ENCODE assay signal across 35 cellular contexts in the genomic region with DNA sequence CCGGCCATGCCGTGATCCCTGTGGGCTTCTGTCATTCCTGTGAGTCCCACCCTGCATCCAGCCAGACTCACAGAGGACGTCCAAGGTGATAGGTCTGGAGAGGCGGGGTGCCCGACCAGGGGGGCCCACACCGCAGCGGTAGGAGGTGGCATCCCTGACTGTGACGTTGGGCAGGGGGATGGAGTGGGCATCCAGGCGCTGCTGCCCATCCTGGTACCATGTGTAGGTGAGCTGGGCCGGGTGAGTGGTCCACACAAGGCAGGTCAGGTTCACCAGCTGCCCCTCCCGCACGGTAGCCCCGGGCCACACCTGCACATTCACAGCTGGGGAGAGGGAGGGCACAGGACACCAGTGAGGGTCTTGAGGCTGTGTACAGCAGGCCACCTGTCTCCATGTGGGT. TPM values are rescaled to one million over a fixed set of nuclear protein-coding genes. Genes with fewer than 3 reads are reported as not detected.
"Had no signal": no experiment of that assay in that cellular context is flagged by ENCODE, and none has a peak within 500 bp of the region (broad histone marks: within the 10 kb centered on the region; RNA-seq: fewer than 3 reads in every experiment).

No MANE protein-coding gene starts in this region.

- H3K4me1 ChIP-seq: pancreas, prostate gland, spleen, suprapubic skin, testis, tibial artery, transverse colon, upper lobe of right lung, uterus had no signal

- H3K9me3 ChIP-seq: pancreas, prostate gland, suprapubic skin, testis, transverse colon, upper lobe of right lung, uterus had no signal

- H3K36me3 Mint-ChIP-seq: naive B cell; naive thymus-derived CD8-positive, alpha-beta T cell; natural killer cell treated with Interleukin-12 subunit alpha and Interleukin-12 subunit beta and Interleukin-15 and Interleukin-18, amount 100 ng/mL, for 72 hours; stimulated activated memory B cell treated with anti-CD40 and anti-IgM and Interleukin-4, amounts not matched to agents 10 μg/mL and 1 μg/mL and 100 μg/mL, for 72 hours; type B pancreatic cell had no signal

- H3K27ac ChIP-seq: pancreas, prostate gland, skin epidermis, spleen, suprapubic skin, testis, tibial artery, transverse colon, upper lobe of right lung, uterus had no signal

- H3K4me3 Mint-ChIP-seq: naive B cell; naive thymus-derived CD8-positive, alpha-beta T cell; natural killer cell treated with Interleukin-12 subunit alpha and Interleukin-12 subunit beta and Interleukin-15 and Interleukin-18, amount 100 ng/mL, for 72 hours; nephron progenitor cell; neural crest cell; stimulated activated memory B cell treated with anti-CD40 and anti-IgM and Interleukin-4, amounts not matched to agents 10 μg/mL and 1 μg/mL and 100 μg/mL, for 72 hours; stimulated activated naive CD8-positive, alpha-beta T cell treated with anti-CD3 and anti-CD28 coated beads, Interleukin-15, amount 100 ng/mL, for 72 hours; type B pancreatic cell had no signal

- H3K27me3 Mint-ChIP-seq: naive B cell; naive thymus-derived CD8-positive, alpha-beta T cell; natural killer cell treated with Interleukin-12 subunit alpha and Interleukin-12 subunit beta and Interleukin-15 and Interleukin-18, amount 100 ng/mL, for 72 hours; stimulated activated memory B cell treated with anti-CD40 and anti-IgM and Interleukin-4, amounts not matched to agents 10 μg/mL and 1 μg/mL and 100 μg/mL, for 72 hours; stimulated activated naive CD8-positive, alpha-beta T cell treated with anti-CD3 and anti-CD28 coated beads, Interleukin-15, amount 100 ng/mL, for 72 hours; type B pancreatic cell had no signal

- H3K4me3 ChIP-seq: pancreas, prostate gland, skin epidermis, smooth muscle cell, spleen, suprapubic skin, testis, tibial artery, transverse colon, upper lobe of right lung, uterus had no signal

- FAIRE-seq: pancreas had no signal

- H3K4me2 ChIP-seq: smooth muscle cell had no signal

- ATAC-seq: naive thymus-derived CD8-positive, alpha-beta T cell; pancreas; right cardiac atrium; sciatic nerve; stimulated activated memory B cell treated with anti-CD40 and anti-IgM and Interleukin-4, amounts not matched to agents 10 μg/mL and 1 μg/mL and 100 μg/mL, for 72 hours; stimulated activated naive CD8-positive, alpha-beta T cell treated with anti-CD3 and anti-CD28 coated beads, Interleukin-15, amount 100 ng/mL, for 72 hours; stimulated activated naive CD8-positive, alpha-beta T cell treated with anti-CD3 and anti-CD28 coated beads, Interleukin-15, Interleukin-2, amounts not matched to agents 100 U/mL and 50 U/mL, for 24 hours; upper lobe of right lung had no signal

- H3K4me1 Mint-ChIP-seq: naive B cell; naive thymus-derived CD8-positive, alpha-beta T cell; nephron progenitor cell; neural crest cell; stimulated activated memory B cell treated with anti-CD40 and anti-IgM and Interleukin-4, amounts not matched to agents 10 μg/mL and 1 μg/mL and 100 μg/mL, for 72 hours; stimulated activated naive CD8-positive, alpha-beta T cell treated with anti-CD3 and anti-CD28 coated beads, Interleukin-15, amount 100 ng/mL, for 72 hours had no signal

- H3K9me3 Mint-ChIP-seq: natural killer cell treated with Interleukin-12 subunit alpha and Interleukin-12 subunit beta and Interleukin-15 and Interleukin-18, amount 100 ng/mL, for 72 hours; nephron progenitor cell; neural crest cell; stimulated activated memory B cell treated with anti-CD40 and anti-IgM and Interleukin-4, amounts not matched to agents 10 μg/mL and 1 μg/mL and 100 μg/mL, for 72 hours; stimulated activated naive CD8-positive, alpha-beta T cell treated with anti-CD3 and anti-CD28 coated beads, Interleukin-15, amount 100 ng/mL, for 72 hours; type B pancreatic cell had no signal

- H3K27ac Mint-ChIP-seq: naive B cell; naive thymus-derived CD8-positive, alpha-beta T cell; natural killer cell treated with Interleukin-12 subunit alpha and Interleukin-12 subunit beta and Interleukin-15 and Interleukin-18, amount 100 ng/mL, for 72 hours; nephron progenitor cell; stimulated activated memory B cell treated with anti-CD40 and anti-IgM and Interleukin-4, amounts not matched to agents 10 μg/mL and 1 μg/mL and 100 μg/mL, for 72 hours; stimulated activated naive CD8-positive, alpha-beta T cell treated with anti-CD3 and anti-CD28 coated beads, Interleukin-15, amount 100 ng/mL, for 72 hours; type B pancreatic cell had no signal

- DNase-seq: naive B cell; naive thymus-derived CD8-positive, alpha-beta T cell; nephron progenitor cell; occipital lobe; pancreas; retina; spleen; stimulated activated CD4-positive, alpha-beta T cell treated with anti-CD3 and anti-CD28 coated beads, Interleukin-12 subunit alpha, Interleukin-12 subunit beta, amount 100 ng/mL, for 4 hours; stimulated activated CD4-positive, alpha-beta T cell treated with anti-CD3 and anti-CD28 coated beads, Interleukin-1b, Interleukin-23, amount 100 ng/mL, for 48 hours; stimulated activated CD4-positive, alpha-beta T cell treated with anti-CD3 and anti-CD28 coated beads, Interleukin-4, amount 100 ng/mL, for 1 hour; stimulated activated CD4-positive, alpha-beta T cell treated with anti-CD3 and anti-CD28 coated beads, Interleukin-4, amount 100 ng/mL, for 4 hours; stimulated activated CD8-positive, alpha-beta memory T cell treated with anti-CD3 and anti-CD28 coated beads, Interleukin-4, amount 100 ng/mL, for 48 hours; stimulated activated naive CD4-positive, alpha-beta T cell; stimulated activated naive CD8-positive, alpha-beta T cell treated with anti-CD3 and anti-CD28 coated beads, Interleukin-15, amount 100 ng/mL, for 72 hours; stimulated activated naive CD8-positive, alpha-beta T cell treated with anti-CD3 and anti-CD28 coated beads, Interleukin-15, Interleukin-2, amounts not matched to agents 100 U/mL and 50 U/mL, for 24 hours; substantia nigra; testis; tibial artery; transverse colon; upper lobe of right lung; uterus had no signal

- H3K36me3 ChIP-seq: pancreas, prostate gland, suprapubic skin, tibial artery, transverse colon, upper lobe of right lung, uterus had no signal

- H3K27me3 ChIP-seq: pancreas, spleen, suprapubic skin, testis, tibial artery, transverse colon, upper lobe of right lung, uterus had no signal

RNA-seq across cellular contexts. Expression of a gene that starts 11.6 kb away (rescaled TPM):
- total RNA-seq: naive thymus-derived CD8-positive, alpha-beta T cell; natural killer cell treated with Interleukin-12 subunit alpha and Interleukin-12 subunit beta and Interleukin-15 and Interleukin-18, amount 100 ng/mL, for 72 hours; pulmonary artery endothelial cell had no signal
- polyA plus RNA-seq: naive thymus-derived CD8-positive, alpha-beta T cell had no signal

RNA-seq across cellular contexts. Expression of a gene that starts 19.0 kb away (rescaled TPM):
- total RNA-seq: neural crest cell, pulmonary artery endothelial cell, smooth muscle cell had no signal
- polyA plus RNA-seq: naive thymus-derived CD8-positive, alpha-beta T cell; smooth muscle cell had no signal

RNA-seq across cellular contexts. Expression of a gene that starts 30.2 kb away (rescaled TPM):
- total RNA-seq: naive thymus-derived CD8-positive, alpha-beta T cell; natural killer cell treated with Interleukin-12 subunit alpha and Interleukin-12 subunit beta and Interleukin-15 and Interleukin-18, amount 100 ng/mL, for 72 hours; neural crest cell; occipital lobe; osteocyte; pancreas; posterior vena cava; prostate gland; pulmonary artery endothelial cell; right cardiac atrium; sciatic nerve; smooth muscle cell; spleen; suprapubic skin; transverse colon; upper lobe of right lung; urinary bladder; uterus had no signal
- polyA plus RNA-seq: naive thymus-derived CD8-positive, alpha-beta T cell; pancreas; right cardiac atrium; smooth muscle cell; spleen; urinary bladder had no signal

RNA-seq across cellular contexts. Expression of a gene that starts 39.1 kb away (rescaled TPM):
- total RNA-seq: naive thymus-derived CD8-positive, alpha-beta T cell; natural killer cell treated with Interleukin-12 subunit alpha and Interleukin-12 subunit beta and Interleukin-15 and Interleukin-18, amount 100 ng/mL, for 72 hours; osteocyte had no signal
